Comparison of ENCODE assay signal across 8 cellular contexts in genomic region chr22:37801946-37802309, GRCh38. TPM values are rescaled to one million over a fixed set of nuclear protein-coding genes. Genes with fewer than 3 reads are reported as not detected.
DNase-seq lines count a peak whose midpoint lies in the region; ATAC-seq and TF ChIP-seq lines count a peak whose summit lies in the region.

No MANE protein-coding gene starts in this region.

- H3K27ac Mint-ChIP-seq in activated naive CD8-positive, alpha-beta T cell treated with anti-CD3 and anti-CD28 coated beads, Interleukin-2, amount 10 ng/mL, durations not matched to agents 7 days and 5 days = no peak overlapping the region
- peak overlapping the region; percentile 87 for H3K27ac Mint-ChIP-seq in type B pancreatic cell

- peaks cover 21% of the 10 kb centered on the region for H3K27me3 ChIP-seq in HL-60 (ENCODE audit: insufficient read depth, poor library complexity, severe bottlenecking)
- H3K27me3 ChIP-seq in left lung = peaks cover 0 to 51% of the 10 kb centered on the region in 2 donors

- H3K36me3 Mint-ChIP-seq in activated naive CD8-positive, alpha-beta T cell treated with anti-CD3 and anti-CD28 coated beads, Interleukin-2, amount 10 ng/mL, durations not matched to agents 7 days and 5 days = no peaks in the 10 kb centered on the region
- H3K36me3 Mint-ChIP-seq in type B pancreatic cell = no peaks in the 10 kb centered on the region

- H3K9me3 ChIP-seq in left lung = no peaks in the 10 kb centered on the region

- H3K4me3 ChIP-seq in AG04449 (ENCODE audit: low read depth, low read length) (peak overlapping the region; percentile 61), HL-60 (replicated peaks; ENCODE audit: insufficient read depth, low read length) (peak overlapping the region; percentile 62), left lung (peak overlapping the region; percentile 62)

- intact Hi-C loops in left lung (cut with DNase I) = no loop called here

- POLR2A ChIA-PET in AG04449 (lab: Yijun Ruan, JAX) = interaction anchor here (0.6 kb wide), 1 partner anchor 24 kb away, joined by 3 read pairs; no protein-coding TSS in a partner anchor
- POLR2A ChIA-PET in activated naive CD8-positive, alpha-beta T cell treated with anti-CD3 and anti-CD28 coated beads, Interleukin-2, amount 10 ng/mL, durations not matched to agents 7 days and 5 days (lab: Charles Lee) = interaction anchor here (0.6 kb wide), 1 partner anchor 1569 kb away, joined by 4 read pairs; no protein-coding TSS in a partner anchor

- peak overlapping the region; percentile 72 for H3K4me3 Mint-ChIP-seq in activated naive CD8-positive, alpha-beta T cell treated with anti-CD3 and anti-CD28 coated beads, Interleukin-2, amount 10 ng/mL, durations not matched to agents 7 days and 5 days
- peak overlapping the region; percentile 92 for H3K4me3 Mint-ChIP-seq in type B pancreatic cell

- peaks cover 19% of the 10 kb centered on the region for H3K4me1 Mint-ChIP-seq in activated naive CD8-positive, alpha-beta T cell treated with anti-CD3 and anti-CD28 coated beads, Interleukin-2, amount 10 ng/mL, durations not matched to agents 7 days and 5 days
- peaks cover 29% of the 10 kb centered on the region for H3K4me1 Mint-ChIP-seq in type B pancreatic cell (ENCODE audit: unreplicated experiment)

- no peak for TF ChIP-seq CTCF in AG04449 (IDR thresholded peaks at IDR 0.05; ENCODE audit: insufficient read depth, low read length, missing control alignments)
- no peak for TF ChIP-seq CTCF in HL-60 (IDR thresholded peaks at IDR 0.05; ENCODE audit: insufficient read depth, low read length)
- no peak for TF ChIP-seq CTCF in left lung (IDR thresholded peaks at IDR 0.05)
- TF ChIP-seq CTCF in type B pancreatic cell (conservative IDR thresholded peaks at IDR 0.05) = no peak

- peaks cover 46% of the 10 kb centered on the region for H3K27me3 Mint-ChIP-seq in activated naive CD8-positive, alpha-beta T cell treated with anti-CD3 and anti-CD28 coated beads, Interleukin-2, amount 10 ng/mL, durations not matched to agents 7 days and 5 days
- peaks cover 3% of the 10 kb centered on the region for H3K27me3 Mint-ChIP-seq in type B pancreatic cell

- H3K9me3 Mint-ChIP-seq in activated naive CD8-positive, alpha-beta T cell treated with anti-CD3 and anti-CD28 coated beads, Interleukin-2, amount 10 ng/mL, durations not matched to agents 7 days and 5 days = no peaks in the 10 kb centered on the region
- no peaks in the 10 kb centered on the region for H3K9me3 Mint-ChIP-seq in type B pancreatic cell

- DNase-seq in AG04449 (ENCODE audit: low read depth, low spot score) (no peak), HL-60 (ENCODE audit: low read depth in 1 of 2, low spot score in 1 of 2) (no peak), left lung (no peak), type B pancreatic cell (ENCODE audit: extremely low spot score, unreplicated experiment) (no peak), AG08396 (ENCODE audit: low spot score) (no peak), 8988T (no peak)
- DNase-seq in activated naive CD8-positive, alpha-beta T cell treated with anti-CD3 and anti-CD28 coated beads, Interleukin-2, amount 10 ng/mL, durations not matched to agents 7 days and 5 days = no peak
- DNase-seq in stimulated activated CD4-positive, alpha-beta T cell treated with anti-CD3 and anti-CD28 coated beads, Interleukin-1b, Interleukin-23, amount 100 ng/mL, for 48 hours = no peak

- no peaks in the 10 kb centered on the region for H3K36me3 ChIP-seq in left lung

- H3K4me1 ChIP-seq in left lung = peaks cover 11 to 47% of the 10 kb centered on the region in 2 donors

- CTCF ChIA-PET in AG04449 (lab: Yijun Ruan, JAX) = interaction anchor here (1.0 to 1.5 kb wide), 3 partner anchors 10 to 164 kb away, joined by 3 to 8 read pairs (median 7); no protein-coding TSS in a partner anchor

- H3K27ac ChIP-seq in HL-60 (replicated peaks) (no peak overlapping the region), left lung (peak overlapping the region in 1 of 2 donors; percentile 57)

- ATAC-seq in activated naive CD8-positive, alpha-beta T cell treated with anti-CD3 and anti-CD28 coated beads, Interleukin-2, amount 10 ng/mL, durations not matched to agents 7 days and 5 days (ENCODE audit: low read depth) = no peak
- peak; percentile 1 for ATAC-seq in left lung

RNA-seq across cellular contexts. Expression of gene GCAT, which starts 5.8 kb away (rescaled TPM):
- total RNA-seq in activated naive CD8-positive, alpha-beta T cell treated with anti-CD3 and anti-CD28 coated beads, Interleukin-2, amount 10 ng/mL, durations not matched to agents 7 days and 5 days = 10 to 100 TPM in 1 of 2 experiments, 1 to 10 TPM in 1; 9.8 to 10.1 TPM
- total RNA-seq in left lung = 10 to 100 TPM; 12.6 to 16.7 TPM
- total RNA-seq in type B pancreatic cell (ENCODE audit: low replicate concordance) = 22.3 and 27.4 TPM in 2 replicates

RNA-seq across cellular contexts. Expression of gene GALR3, which starts 21.3 kb away (rescaled TPM):
- not detected for total RNA-seq in activated naive CD8-positive, alpha-beta T cell treated with anti-CD3 and anti-CD28 coated beads, Interleukin-2, amount 10 ng/mL, durations not matched to agents 7 days and 5 days
- total RNA-seq in left lung = not detected
- 0.34 TPM in 1 of 2 replicates, not detected in the other for total RNA-seq in type B pancreatic cell (ENCODE audit: low replicate concordance)

RNA-seq across cellular contexts. Expression of gene ANKRD54, which starts 42.2 kb away (rescaled TPM):
- total RNA-seq in activated naive CD8-positive, alpha-beta T cell treated with anti-CD3 and anti-CD28 coated beads, Interleukin-2, amount 10 ng/mL, durations not matched to agents 7 days and 5 days = 10 to 100 TPM; 22.2 to 23.3 TPM
- total RNA-seq in left lung (10 to 100 TPM; 15.2 to 21.9 TPM), type B pancreatic cell (ENCODE audit: low replicate concordance) (24.2 and 29.4 TPM in 2 replicates)

RNA-seq across cellular contexts. Expression of gene EIF3L, which starts 47.3 kb away (rescaled TPM):
- total RNA-seq in activated naive CD8-positive, alpha-beta T cell treated with anti-CD3 and anti-CD28 coated beads, Interleukin-2, amount 10 ng/mL, durations not matched to agents 7 days and 5 days = 100 to 1,000 TPM; 328 to 368 TPM
- total RNA-seq in left lung (100 to 1,000 TPM; 310 to 378 TPM), type B pancreatic cell (ENCODE audit: low replicate concordance) (578 and 740 TPM in 2 replicates)
